Comparison of ENCODE assay signal across 19 cellular contexts in genomic region chr3:184680411-184680990, GRCh38.
"Had no signal": no experiment of that assay in that cellular context is flagged by ENCODE, and none has a peak within 500 bp of the region (broad histone marks: within the 10 kb centered on the region; RNA-seq: fewer than 3 reads in every experiment).

No MANE protein-coding gene starts in this region.

- H3K36me3 ChIP-seq: prostate gland, thyroid gland, upper lobe of right lung had no signal

- ATAC-seq: activated T-cell treated with anti-CD3 and anti-CD28 coated beads, Interleukin-2, amount 50 U/mL, for 72 hours; stimulated activated naive CD8-positive, alpha-beta T cell treated with anti-CD3 and anti-CD28 coated beads, Interleukin-15, Interleukin-2, amounts not matched to agents 100 U/mL and 50 U/mL, for 24 hours; upper lobe of right lung had no signal

- H3K27me3 ChIP-seq: thyroid gland, upper lobe of right lung had no signal

- H3K4me1 ChIP-seq: prostate gland, upper lobe of right lung had no signal

- H3K36me3 Mint-ChIP-seq: activated CD4-positive, alpha-beta memory T cell treated with anti-CD3 and anti-CD28 coated beads for 36 hours; memory B cell had no signal

- H3K9me3 ChIP-seq: prostate gland, thyroid gland, upper lobe of right lung had no signal

- H3K27ac ChIP-seq: prostate gland, thyroid gland, upper lobe of right lung had no signal

- H3K4me3 Mint-ChIP-seq: activated CD4-positive, alpha-beta memory T cell treated with anti-CD3 and anti-CD28 coated beads for 36 hours; activated naive CD4-positive, alpha-beta T cell treated with anti-CD3 and anti-CD28 coated beads for 36 hours; activated T-cell treated with anti-CD3 and anti-CD28 coated beads, Interleukin-2, amount 50 U/mL, for 72 hours; memory B cell; neural crest cell had no signal

- H3K27ac Mint-ChIP-seq: activated CD4-positive, alpha-beta memory T cell treated with anti-CD3 and anti-CD28 coated beads for 36 hours; activated naive CD4-positive, alpha-beta T cell treated with anti-CD3 and anti-CD28 coated beads for 36 hours; activated T-cell treated with anti-CD3 and anti-CD28 coated beads, Interleukin-2, amount 50 U/mL, for 72 hours; memory B cell had no signal

- H3K9me3 Mint-ChIP-seq: activated CD4-positive, alpha-beta memory T cell treated with anti-CD3 and anti-CD28 coated beads for 36 hours; activated naive CD4-positive, alpha-beta T cell treated with anti-CD3 and anti-CD28 coated beads for 36 hours; activated T-cell treated with anti-CD3 and anti-CD28 coated beads, Interleukin-2, amount 50 U/mL, for 72 hours; memory B cell; neural crest cell had no signal

- DNase-seq: activated CD4-positive, alpha-beta memory T cell treated with anti-CD3 and anti-CD28 coated beads for 36 hours; activated CD4-positive, alpha-beta T cell treated with anti-CD3 and anti-CD28 coated beads for 48 hours; activated effector memory CD4-positive, alpha-beta T cell treated with Interleukin-2 at 50 U/mL for 16 hours; activated naive CD4-positive, alpha-beta T cell treated with anti-CD3 and anti-CD28 coated beads for 36 hours; activated T-cell treated with anti-CD3 and anti-CD28 coated beads, Interleukin-2, amount 50 U/mL, for 72 hours; amygdala; dermis blood vessel endothelial cell; effector CD8-positive, alpha-beta T cell; erythroblast; foreskin fibroblast; stimulated activated CD4-positive, alpha-beta T cell treated with anti-CD3 and anti-CD28 coated beads, Interleukin-4, amount 100 ng/mL, for 24 hours; stimulated activated naive CD8-positive, alpha-beta T cell treated with anti-CD3 and anti-CD28 coated beads, Interleukin-15, Interleukin-2, amounts not matched to agents 100 U/mL and 50 U/mL, for 24 hours; substantia nigra; T1000; thyroid gland; upper lobe of right lung had no signal

- H3K4me3 ChIP-seq: prostate gland, thyroid gland, upper lobe of right lung had no signal

- H3K27me3 Mint-ChIP-seq: memory B cell had no signal
